In the genomic region with DNA sequence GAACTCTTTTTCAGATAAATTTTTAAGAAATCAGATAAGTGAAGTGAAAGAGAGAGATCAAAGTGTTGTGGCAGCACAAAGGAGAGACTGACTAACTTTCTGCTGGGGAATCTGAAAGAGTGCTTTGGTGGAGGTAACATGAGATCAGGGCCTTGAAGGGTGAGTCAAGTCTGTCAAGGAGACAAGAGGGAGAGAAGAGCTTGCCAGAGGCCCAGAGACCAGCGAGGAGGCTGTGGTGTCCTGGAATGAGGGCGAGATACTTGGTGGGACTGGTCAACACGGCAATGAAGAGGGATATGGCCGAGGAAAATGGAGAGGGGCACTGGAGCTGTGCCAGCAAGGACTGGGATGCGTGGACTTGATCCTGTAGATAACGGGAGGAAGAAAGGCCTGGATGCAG, we compare ENCODE assay signal across 1 cellular context.
TF ChIP-seq lines count a peak whose summit lies in the region.

No MANE protein-coding gene starts in this region.

TF ChIP-seq in K562, 482 proteins besides CTCF, POLR2A, EP300 and RAD21:
- TF ChIP-seq ZNF79 (CRISPR knock-in tag; IDR thresholded peaks at IDR 0.05; ENCODE audit: low read depth) (no peak), ELF4 (CRISPR knock-in tag; IDR thresholded peaks at IDR 0.05) (0 out of 2 replicates have a peak, but pooled peaks have one; percentile 47), HCFC1 (IDR thresholded peaks at IDR 0.05; ENCODE audit: low read depth, low read length) (no peak), BRCA1 (IDR thresholded peaks at IDR 0.05) (no peak), BRCA1 (CRISPR knock-in tag; IDR thresholded peaks at IDR 0.05) (no peak), NFIC (IDR thresholded peaks at IDR 0.05) (peak; percentile 77), LEF1 (IDR thresholded peaks at IDR 0.05) (peak; percentile 44; the same call in 1 of the 2 replicates), SMAD4 (CRISPR knock-in tag; conservative IDR thresholded peaks at IDR 0.05) (no peak), DPF2 (IDR thresholded peaks at IDR 0.05) (0 out of 2 replicates have a peak, but pooled peaks have one; percentile 36), MLLT1 (IDR thresholded peaks at IDR 0.05) (no peak), SIN3B (IDR thresholded peaks at IDR 0.05; ENCODE audit: low read depth) (no peak), POLR2G (IDR thresholded peaks at IDR 0.05; ENCODE audit: low read depth, low read length) (0 out of 2 replicates have a peak, but pooled peaks have one; percentile 12), KLF10 (CRISPR knock-in tag; IDR thresholded peaks at IDR 0.05) (no peak), MCM2 (IDR thresholded peaks at IDR 0.05; ENCODE audit: low read depth) (no peak), CBX2 (IDR thresholded peaks at IDR 0.05; ENCODE audit: insufficient read depth, low read length, poor library complexity, severe bottlenecking) (no peak)
- TF ChIP-seq, protein P1, sequence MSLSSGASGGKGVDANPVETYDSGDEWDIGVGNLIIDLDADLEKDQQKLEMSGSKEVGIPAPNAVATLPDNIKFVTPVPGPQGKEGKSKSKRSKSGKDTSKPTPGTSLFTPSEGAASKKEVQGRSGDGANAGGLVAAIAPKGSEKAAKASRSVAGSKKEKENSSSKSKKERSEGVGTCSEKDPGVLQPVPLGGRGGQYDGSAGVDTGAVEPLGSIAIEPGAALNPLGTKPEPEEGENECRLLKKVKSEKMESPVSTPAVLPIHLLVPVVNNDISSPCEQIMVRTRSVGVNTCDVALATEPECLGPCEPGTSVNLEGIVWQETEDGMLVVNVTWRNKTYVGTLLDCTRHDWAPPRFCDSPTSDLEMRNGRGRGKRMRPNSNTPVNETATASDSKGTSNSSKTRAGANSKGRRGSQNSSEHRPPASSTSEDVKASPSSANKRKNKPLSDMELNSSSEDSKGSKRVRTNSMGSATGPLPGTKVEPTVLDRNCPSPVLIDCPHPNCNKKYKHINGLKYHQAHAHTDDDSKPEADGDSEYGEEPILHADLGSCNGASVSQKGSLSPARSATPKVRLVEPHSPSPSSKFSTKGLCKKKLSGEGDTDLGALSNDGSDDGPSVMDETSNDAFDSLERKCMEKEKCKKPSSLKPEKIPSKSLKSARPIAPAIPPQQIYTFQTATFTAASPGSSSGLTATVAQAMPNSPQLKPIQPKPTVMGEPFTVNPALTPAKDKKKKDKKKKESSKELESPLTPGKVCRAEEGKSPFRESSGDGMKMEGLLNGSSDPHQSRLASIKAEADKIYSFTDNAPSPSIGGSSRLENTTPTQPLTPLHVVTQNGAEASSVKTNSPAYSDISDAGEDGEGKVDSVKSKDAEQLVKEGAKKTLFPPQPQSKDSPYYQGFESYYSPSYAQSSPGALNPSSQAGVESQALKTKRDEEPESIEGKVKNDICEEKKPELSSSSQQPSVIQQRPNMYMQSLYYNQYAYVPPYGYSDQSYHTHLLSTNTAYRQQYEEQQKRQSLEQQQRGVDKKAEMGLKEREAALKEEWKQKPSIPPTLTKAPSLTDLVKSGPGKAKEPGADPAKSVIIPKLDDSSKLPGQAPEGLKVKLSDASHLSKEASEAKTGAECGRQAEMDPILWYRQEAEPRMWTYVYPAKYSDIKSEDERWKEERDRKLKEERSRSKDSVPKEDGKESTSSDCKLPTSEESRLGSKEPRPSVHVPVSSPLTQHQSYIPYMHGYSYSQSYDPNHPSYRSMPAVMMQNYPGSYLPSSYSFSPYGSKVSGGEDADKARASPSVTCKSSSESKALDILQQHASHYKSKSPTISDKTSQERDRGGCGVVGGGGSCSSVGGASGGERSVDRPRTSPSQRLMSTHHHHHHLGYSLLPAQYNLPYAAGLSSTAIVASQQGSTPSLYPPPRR (CRISPR knock-in tag; IDR thresholded peaks at IDR 0.05; ENCODE audit: borderline replicate concordance), result no peak
- TF ChIP-seq, protein P2, sequence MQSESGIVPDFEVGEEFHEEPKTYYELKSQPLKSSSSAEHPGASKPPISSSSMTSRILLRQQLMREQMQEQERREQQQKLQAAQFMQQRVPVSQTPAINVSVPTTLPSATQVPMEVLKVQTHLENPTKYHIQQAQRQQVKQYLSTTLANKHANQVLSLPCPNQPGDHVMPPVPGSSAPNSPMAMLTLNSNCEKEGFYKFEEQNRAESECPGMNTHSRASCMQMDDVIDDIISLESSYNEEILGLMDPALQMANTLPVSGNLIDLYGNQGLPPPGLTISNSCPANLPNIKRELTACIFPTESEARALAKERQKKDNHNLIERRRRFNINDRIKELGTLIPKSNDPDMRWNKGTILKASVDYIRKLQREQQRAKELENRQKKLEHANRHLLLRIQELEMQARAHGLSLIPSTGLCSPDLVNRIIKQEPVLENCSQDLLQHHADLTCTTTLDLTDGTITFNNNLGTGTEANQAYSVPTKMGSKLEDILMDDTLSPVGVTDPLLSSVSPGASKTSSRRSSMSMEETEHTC (IDR thresholded peaks at IDR 0.05), result no peak
